Comparison of ENCODE assay signal across 2 cellular contexts in the genomic region with DNA sequence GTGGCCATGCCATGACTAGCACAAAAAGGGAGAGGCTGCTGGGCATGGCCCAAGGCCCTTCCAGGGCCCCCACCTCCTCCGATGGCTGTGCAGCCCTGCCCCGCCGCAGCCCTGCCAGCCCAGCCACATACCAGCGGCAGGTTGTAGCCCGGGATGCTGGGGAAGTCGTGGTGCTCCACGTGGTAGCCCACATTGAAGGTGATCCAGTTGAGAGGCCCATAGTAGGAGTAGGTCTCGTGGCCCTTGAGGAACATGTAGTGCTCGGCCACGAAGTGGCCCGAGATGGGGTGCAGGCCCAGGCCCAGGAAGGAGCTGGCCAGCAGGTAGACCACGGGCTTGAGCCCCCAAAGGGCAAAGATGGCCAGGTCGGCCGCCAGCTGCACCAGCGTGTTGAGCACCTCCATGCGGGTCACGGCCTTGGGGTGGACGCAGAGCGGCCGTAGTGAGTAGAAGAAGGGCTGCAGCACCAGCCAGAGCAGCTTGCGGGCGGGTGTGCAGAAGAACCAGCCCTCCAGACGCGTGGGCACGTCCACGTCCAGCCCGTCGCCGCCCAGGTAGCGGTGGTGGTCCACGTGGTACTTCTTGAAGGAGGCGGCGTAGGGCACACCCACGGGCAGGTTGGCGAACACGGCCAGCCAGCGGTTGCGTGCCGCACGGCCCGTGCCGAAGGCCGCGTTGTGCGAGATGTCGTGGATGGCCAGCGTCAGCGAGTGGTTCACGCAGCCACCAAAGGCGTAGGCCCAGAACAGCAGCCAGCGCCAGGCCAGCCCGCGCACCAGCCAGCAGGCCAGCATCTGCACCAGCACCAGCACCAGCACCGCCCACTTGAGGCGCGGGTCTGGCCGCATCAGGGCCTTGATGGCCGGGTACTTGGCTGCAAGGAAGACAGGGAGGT.
A peak's percentile ranks its signal among the peaks of the same experiment; 100 is the strongest.
TF ChIP-seq lines count a peak whose summit lies in the region.

No MANE protein-coding gene starts in this region.

TF ChIP-seq in HepG2, 621 proteins besides CTCF, POLR2A, EP300 and RAD21:
- no peak for TF ChIP-seq SNRNP70 (IDR thresholded peaks at IDR 0.05; ENCODE audit: low read depth, low read length)
- TF ChIP-seq, protein P1, sequence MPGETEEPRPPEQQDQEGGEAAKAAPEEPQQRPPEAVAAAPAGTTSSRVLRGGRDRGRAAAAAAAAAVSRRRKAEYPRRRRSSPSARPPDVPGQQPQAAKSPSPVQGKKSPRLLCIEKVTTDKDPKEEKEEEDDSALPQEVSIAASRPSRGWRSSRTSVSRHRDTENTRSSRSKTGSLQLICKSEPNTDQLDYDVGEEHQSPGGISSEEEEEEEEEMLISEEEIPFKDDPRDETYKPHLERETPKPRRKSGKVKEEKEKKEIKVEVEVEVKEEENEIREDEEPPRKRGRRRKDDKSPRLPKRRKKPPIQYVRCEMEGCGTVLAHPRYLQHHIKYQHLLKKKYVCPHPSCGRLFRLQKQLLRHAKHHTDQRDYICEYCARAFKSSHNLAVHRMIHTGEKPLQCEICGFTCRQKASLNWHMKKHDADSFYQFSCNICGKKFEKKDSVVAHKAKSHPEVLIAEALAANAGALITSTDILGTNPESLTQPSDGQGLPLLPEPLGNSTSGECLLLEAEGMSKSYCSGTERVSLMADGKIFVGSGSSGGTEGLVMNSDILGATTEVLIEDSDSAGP (CRISPR knock-in tag; IDR thresholded peaks at IDR 0.05; ENCODE audit: borderline replicate concordance): 0 out of 2 replicates have a peak, but pooled peaks have one; percentile 14
TF ChIP-seq in HepG2: peak in this region for 1.

TF ChIP-seq in K562, 482 proteins besides CTCF, POLR2A, EP300 and RAD21:
- TF ChIP-seq FOXJ3 (CRISPR knock-in tag; IDR thresholded peaks at IDR 0.05): no peak
- no peak for TF ChIP-seq ZNF436 (CRISPR knock-in tag; IDR thresholded peaks at IDR 0.05)
- peak; percentile 49; the same call in 1 of the 2 replicates for TF ChIP-seq POLR2G (IDR thresholded peaks at IDR 0.05; ENCODE audit: low read depth, low read length)
- no peak for TF ChIP-seq MECOM (CRISPR knock-in tag; IDR thresholded peaks at IDR 0.05)
- no peak for TF ChIP-seq BRF1 (IDR thresholded peaks at IDR 0.05; ENCODE audit: borderline replicate concordance, extremely low read depth, insufficient read length)
- TF ChIP-seq, protein P2, sequence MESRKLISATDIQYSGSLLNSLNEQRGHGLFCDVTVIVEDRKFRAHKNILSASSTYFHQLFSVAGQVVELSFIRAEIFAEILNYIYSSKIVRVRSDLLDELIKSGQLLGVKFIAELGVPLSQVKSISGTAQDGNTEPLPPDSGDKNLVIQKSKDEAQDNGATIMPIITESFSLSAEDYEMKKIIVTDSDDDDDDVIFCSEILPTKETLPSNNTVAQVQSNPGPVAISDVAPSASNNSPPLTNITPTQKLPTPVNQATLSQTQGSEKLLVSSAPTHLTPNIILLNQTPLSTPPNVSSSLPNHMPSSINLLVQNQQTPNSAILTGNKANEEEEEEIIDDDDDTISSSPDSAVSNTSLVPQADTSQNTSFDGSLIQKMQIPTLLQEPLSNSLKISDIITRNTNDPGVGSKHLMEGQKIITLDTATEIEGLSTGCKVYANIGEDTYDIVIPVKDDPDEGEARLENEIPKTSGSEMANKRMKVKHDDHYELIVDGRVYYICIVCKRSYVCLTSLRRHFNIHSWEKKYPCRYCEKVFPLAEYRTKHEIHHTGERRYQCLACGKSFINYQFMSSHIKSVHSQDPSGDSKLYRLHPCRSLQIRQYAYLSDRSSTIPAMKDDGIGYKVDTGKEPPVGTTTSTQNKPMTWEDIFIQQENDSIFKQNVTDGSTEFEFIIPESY (CRISPR knock-in tag; IDR thresholded peaks at IDR 0.05): peak; percentile 18
- TF ChIP-seq NR2C1 (IDR thresholded peaks at IDR 0.05): no peak
- no peak for TF ChIP-seq NR2C1 (tag; IDR thresholded peaks at IDR 0.05)
- TF ChIP-seq, protein P3, sequence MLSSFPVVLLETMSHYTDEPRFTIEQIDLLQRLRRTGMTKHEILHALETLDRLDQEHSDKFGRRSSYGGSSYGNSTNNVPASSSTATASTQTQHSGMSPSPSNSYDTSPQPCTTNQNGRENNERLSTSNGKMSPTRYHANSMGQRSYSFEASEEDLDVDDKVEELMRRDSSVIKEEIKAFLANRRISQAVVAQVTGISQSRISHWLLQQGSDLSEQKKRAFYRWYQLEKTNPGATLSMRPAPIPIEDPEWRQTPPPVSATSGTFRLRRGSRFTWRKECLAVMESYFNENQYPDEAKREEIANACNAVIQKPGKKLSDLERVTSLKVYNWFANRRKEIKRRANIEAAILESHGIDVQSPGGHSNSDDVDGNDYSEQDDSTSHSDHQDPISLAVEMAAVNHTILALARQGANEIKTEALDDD (IDR thresholded peaks at IDR 0.05): no peak
- no peak for TF ChIP-seq ZNF134 (CRISPR knock-in tag; conservative IDR thresholded peaks at IDR 0.05)
TF ChIP-seq in K562: peak in this region for 2.
